In genomic region chr2:46194856-46195255, GRCh38 we compare ENCODE assay signal across 16 cellular contexts.
DNase-seq lines count a peak whose midpoint lies in the region; ATAC-seq, FAIRE-seq and TF ChIP-seq lines count a peak whose summit lies in the region.
"Had no signal": no experiment of that assay in that cellular context is flagged by ENCODE, and none has a peak within 500 bp of the region (broad histone marks: within the 10 kb centered on the region; RNA-seq: fewer than 3 reads in every experiment).

No MANE protein-coding gene starts in this region.

- no peak overlapping the region for H3K9ac ChIP-seq in HepG2 (ENCODE audit: insufficient read depth, low read depth, low read length)
- H3K9ac ChIP-seq: BLaER1 treated with 17β-estradiol and CSF1 and Interleukin-3, amounts not matched to agents 10 nM and 100 nM had no signal

- H3K4me3 ChIP-seq in H7 (ENCODE audit: insufficient read depth, low read depth, low read length) (no peak overlapping the region), HepG2 (replicated peaks in 1 of 3; ENCODE audit: insufficient read depth in 1 of 3, low read depth in 2 of 3, low read length in 3 of 3) (no peak overlapping the region), osteoblast (ENCODE audit: insufficient read depth, low read length) (no peak overlapping the region)
- H3K4me3 ChIP-seq: BLaER1 treated with 17β-estradiol and CSF1 and Interleukin-3, amounts not matched to agents 10 nM and 100 nM; GM12878; GM23338 had no signal

- DNase-seq in GM10248 (ENCODE audit: extremely low spot score) (peak; percentile 8), H7 (peak; percentile 9), HepG2 (ENCODE audit: low spot score) (no peak), osteoblast (ENCODE audit: insufficient read length, low spot score, missing footprints) (peak; percentile 55)
- no peak for DNase-seq in stimulated activated CD8-positive, alpha-beta memory T cell treated with anti-CD3 and anti-CD28 coated beads, Interleukin-4, amount 100 ng/mL, for 48 hours
- DNase-seq: Calu3; CD8-positive, alpha-beta T cell; DMS79 treated with DMSO at 0.1 percent for 48 hours; GF-D8; H9; KG1 had no signal

- no peak for TF ChIP-seq POLR2A in HepG2 (IDR thresholded peaks at IDR 0.05; ENCODE audit: insufficient read depth in 1 of 2, low read depth in 2 of 2, low read length in 2 of 2)

- H2AFZ ChIP-seq in HepG2 (ENCODE audit: low read length): no peak overlapping the region
- H2AFZ ChIP-seq in osteoblast (ENCODE audit: low read length): no peak overlapping the region
- H2AFZ ChIP-seq: GM23338 had no signal

- in situ Hi-C loops in HepG2 (cut with HindIII; ENCODE audit: extremely low pct_ligation_motif_present, low pct_unique_long_range_greater_than_20kb): no loop called here

- TF ChIP-seq CTCF in GM10248 (IDR thresholded peaks at IDR 0.05; ENCODE audit: control extremely low read depth, extremely low read depth, low read depth, missing control alignments) (no peak), HepG2 (CRISPR knock-in tag; IDR thresholded peaks at IDR 0.05) (no peak), osteoblast (IDR thresholded peaks at IDR 0.05; ENCODE audit: extremely low read depth, low read depth, low read length) (no peak)

- BruUV-seq in HepG2 (replicated peaks; lab: Mats Ljungman, UMichigan): no TSS peak

- 33% methylated on average over 2 of the region's 2 CpGs for WGBS in HepG2 (ENCODE audit: low lambda C conversion rate)

- H3K27me3 ChIP-seq in H7 (ENCODE audit: control insufficient read depth, insufficient read depth, low read length): no peaks in the 10 kb centered on the region
- H3K27me3 ChIP-seq in HepG2 (ENCODE audit: control insufficient read depth in 1 of 2, insufficient read depth in 2 of 2, low read length in 2 of 2): peaks cover 1 to 16% of the 10 kb centered on the region in 2 experiments
- no peaks in the 10 kb centered on the region for H3K27me3 ChIP-seq in osteoblast (ENCODE audit: insufficient read depth, low read length)
- H3K27me3 ChIP-seq: BLaER1 treated with 17β-estradiol and CSF1 and Interleukin-3, amounts not matched to agents 10 nM and 100 nM had no signal

- TF ChIP-seq EP300 in HepG2 (IDR thresholded peaks at IDR 0.05; ENCODE audit: low read depth in 2 of 2, low read length in 2 of 2): no peak
- TF ChIP-seq EP300 in HepG2 (CRISPR knock-in tag; IDR thresholded peaks at IDR 0.05; ENCODE audit: borderline replicate concordance): no peak

- no peak overlapping the region for H3K27ac ChIP-seq in HepG2 (ENCODE audit: extremely low read length, insufficient read depth, low read length)
- H3K27ac ChIP-seq in osteoblast (ENCODE audit: low read depth, low read length): no peak overlapping the region
- H3K27ac ChIP-seq: BLaER1 treated with 17β-estradiol and CSF1 and Interleukin-3, amounts not matched to agents 10 nM and 100 nM had no signal

- H3K9me3 ChIP-seq in HepG2 (ENCODE audit: low read length): no peaks in the 10 kb centered on the region
- no peaks in the 10 kb centered on the region for H3K9me3 ChIP-seq in osteoblast (ENCODE audit: low read depth, low read length)
- H3K9me3 ChIP-seq: BLaER1 treated with 17β-estradiol and CSF1 and Interleukin-3, amounts not matched to agents 10 nM and 100 nM had no signal

- H3K4me2 ChIP-seq in HepG2 (ENCODE audit: low read depth, low read length): no peak overlapping the region
- H3K4me2 ChIP-seq in osteoblast (ENCODE audit: insufficient read depth, low read length): no peak overlapping the region
- H3K4me2 ChIP-seq: BLaER1 treated with 17β-estradiol and CSF1 and Interleukin-3, amounts not matched to agents 10 nM and 100 nM; GM23338 had no signal

- no peak for TF ChIP-seq RAD21 in HepG2 (CRISPR knock-in tag; IDR thresholded peaks at IDR 0.05)

- POLR2A ChIA-PET in GM10248 (lab: Yijun Ruan, JAX): no interaction called here
- POLR2A ChIA-PET in HepG2 (lab: Yijun Ruan, JAX): no interaction called here

- no peak for FAIRE-seq in HepG2 (lab: Jason Lieb, UNC)

- H4K20me1 ChIP-seq in HepG2 (ENCODE audit: insufficient read depth, low read length) (no peaks in the 10 kb centered on the region), osteoblast (ENCODE audit: insufficient read depth, low read length) (no peaks in the 10 kb centered on the region)
- H4K20me1 ChIP-seq: BLaER1 treated with 17β-estradiol and CSF1 and Interleukin-3, amounts not matched to agents 10 nM and 100 nM had no signal

- H3K36me3 ChIP-seq in H7 (replicated peaks; ENCODE audit: control insufficient read depth, insufficient read depth, low read length): no peaks in the 10 kb centered on the region
- H3K36me3 ChIP-seq in HepG2 (replicated peaks in 1 of 2; ENCODE audit: control insufficient read depth in 1 of 2, insufficient read depth in 2 of 2, low read length in 2 of 2): no peaks in the 10 kb centered on the region
- H3K36me3 ChIP-seq in osteoblast (ENCODE audit: insufficient read depth, low read length): no peaks in the 10 kb centered on the region
- H3K36me3 ChIP-seq: BLaER1 treated with 17β-estradiol and CSF1 and Interleukin-3, amounts not matched to agents 10 nM and 100 nM had no signal

- CTCF ChIA-PET in GM10248 (lab: Yijun Ruan, JAX): interaction anchor here (1.1 to 1.4 kb wide), 2 partner anchors 10 to 14 kb away, joined by 3 read pairs; no protein-coding TSS in a partner anchor
- CTCF ChIA-PET in HepG2 (lab: Yijun Ruan, JAX; ENCODE audit: low intra/inter-chr PET ratio, low total read pairs): no interaction called here

- H3K79me2 ChIP-seq in HepG2 (ENCODE audit: insufficient read depth, low read length) (no peaks in the 10 kb centered on the region), osteoblast (ENCODE audit: insufficient read depth, low read length) (no peaks in the 10 kb centered on the region)

- intact Hi-C loops in HepG2 (cut with micrococcal nuclease; ENCODE audit: unreplicated experiment): no loop called here

- H3K4me1 ChIP-seq in HepG2 (ENCODE audit: insufficient read depth, low read length): peaks cover 16% of the 10 kb centered on the region
- no peaks in the 10 kb centered on the region for H3K4me1 ChIP-seq in osteoblast (ENCODE audit: insufficient read depth, low read length)

- no peak for ATAC-seq in HepG2
- no peak for ATAC-seq in GM18511 (IDR thresholded peaks at IDR 0.05; ENCODE audit: unreplicated experiment)
- ATAC-seq in HG02973 (IDR thresholded peaks at IDR 0.05; ENCODE audit: unreplicated experiment): no peak
- ATAC-seq: CD8-positive, alpha-beta T cell; GM12878; GM23338 had no signal

TF ChIP-seq in HepG2, 621 proteins besides CTCF, POLR2A, EP300 and RAD21:
- TF ChIP-seq ZNF317 (CRISPR knock-in tag; IDR thresholded peaks at IDR 0.05): no peak
- 0 out of 2 replicates have a peak, but pooled peaks have one; percentile 20 for TF ChIP-seq HNF4A (CRISPR knock-in tag; IDR thresholded peaks at IDR 0.05)

Comparison
In these comparisons a context has a peak if more than half of its experiments do, and no peak if none do; other contexts are left out.
1. DNase-seq: peak in GM10248 (single experiment), H7 (single experiment) and osteoblast (single experiment); none in HepG2 (single experiment) and stimulated activated CD8-positive, alpha-beta memory T cell treated with anti-CD3 and anti-CD28 coated beads, Interleukin-4, amount 100 ng/mL, for 48 hours (single experiment).